Comparison of ENCODE assay signal across 1 cellular context in the genomic region with DNA sequence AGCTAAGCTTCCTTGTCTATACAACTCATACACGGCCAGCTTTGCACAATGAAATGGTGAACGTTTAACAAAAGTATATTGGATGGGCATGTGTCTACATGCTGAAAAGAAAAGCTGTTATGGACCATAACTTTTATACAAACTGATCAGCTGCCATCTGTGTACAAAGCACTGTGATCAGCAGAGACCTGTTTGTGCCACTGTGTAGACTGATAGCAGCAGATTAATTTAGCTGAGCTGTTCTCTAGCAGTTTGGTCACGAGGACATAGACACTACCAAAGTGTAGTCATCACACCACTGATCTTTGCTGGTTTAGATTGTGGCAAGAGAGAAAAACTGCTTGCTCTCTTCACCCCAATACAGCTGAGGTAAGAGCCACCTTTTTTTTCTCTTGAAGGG.
TF ChIP-seq lines count a peak whose summit lies in the region.

No MANE protein-coding gene starts in this region.

TF ChIP-seq in IMR-90, 13 proteins besides CTCF, POLR2A, EP300 and RAD21 (continued from another document):
- TF ChIP-seq RFX5 (IDR thresholded peaks at IDR 0.05; ENCODE audit: low read depth, low read length) (no peak), NFE2L2 (IDR thresholded peaks at IDR 0.05; ENCODE audit: low read depth, low read length) (no peak), BHLHE40 (IDR thresholded peaks at IDR 0.05; ENCODE audit: low read depth, low read length) (no peak), MAZ (IDR thresholded peaks at IDR 0.05; ENCODE audit: borderline replicate concordance, low read depth, low read length) (no peak), MAFK (IDR thresholded peaks at IDR 0.05; ENCODE audit: low read depth, low read length) (no peak), MXI1 (IDR thresholded peaks at IDR 0.05; ENCODE audit: borderline replicate concordance, low read depth, low read length) (no peak), SMC3 (IDR thresholded peaks at IDR 0.05; ENCODE audit: low read depth, low read length) (no peak), RCOR1 (IDR thresholded peaks at IDR 0.05; ENCODE audit: insufficient replicate concordance, low read length) (no peak), CHD1 (IDR thresholded peaks at IDR 0.05; ENCODE audit: low read depth, low read length) (no peak), CEBPB (IDR thresholded peaks at IDR 0.05; ENCODE audit: low read depth, low read length) (no peak)
- TF ChIP-seq, protein P1, sequence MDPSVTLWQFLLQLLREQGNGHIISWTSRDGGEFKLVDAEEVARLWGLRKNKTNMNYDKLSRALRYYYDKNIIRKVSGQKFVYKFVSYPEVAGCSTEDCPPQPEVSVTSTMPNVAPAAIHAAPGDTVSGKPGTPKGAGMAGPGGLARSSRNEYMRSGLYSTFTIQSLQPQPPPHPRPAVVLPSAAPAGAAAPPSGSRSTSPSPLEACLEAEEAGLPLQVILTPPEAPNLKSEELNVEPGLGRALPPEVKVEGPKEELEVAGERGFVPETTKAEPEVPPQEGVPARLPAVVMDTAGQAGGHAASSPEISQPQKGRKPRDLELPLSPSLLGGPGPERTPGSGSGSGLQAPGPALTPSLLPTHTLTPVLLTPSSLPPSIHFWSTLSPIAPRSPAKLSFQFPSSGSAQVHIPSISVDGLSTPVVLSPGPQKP (IDR thresholded peaks at IDR 0.05; ENCODE audit: borderline replicate concordance, low read depth, low read length): no peak
